ENCODE assay signal across 8 cellular contexts in genomic region chr19:1243768-1244692, GRCh38. TPM values are rescaled to one million over a fixed set of nuclear protein-coding genes. Genes with fewer than 3 reads are reported as not detected.
A peak's percentile ranks its signal among the peaks of the same experiment; 100 is the strongest.
DNase-seq lines count a peak whose midpoint lies in the region; ATAC-seq and FAIRE-seq lines count a peak whose summit lies in the region.

No MANE protein-coding gene starts in this region.

- peaks cover 29% of the 10 kb centered on the region for H3K4me1 Mint-ChIP-seq in activated CD4-positive, alpha-beta memory T cell treated with anti-CD3 and anti-CD28 coated beads for 36 hours (ENCODE audit: low read depth)
- H3K4me1 Mint-ChIP-seq in memory B cell: peaks cover 8% of the 10 kb centered on the region

- H3K79me2 ChIP-seq in ACC112 (ENCODE audit: control insufficient read depth, insufficient read depth, low read length, unreplicated experiment): peaks cover 16% of the 10 kb centered on the region

- intact Hi-C loops in activated CD4-positive, alpha-beta memory T cell treated with anti-CD3 and anti-CD28 coated beads for 36 hours (cut with micrococcal nuclease): loop anchor here (1.0 to 5.0 kb wide), 3 partner anchors 22 to 222 kb away; partner anchors contain the start of genes GPX4, RNU6-2 and TMEM259

- ATAC-seq in memory B cell (ENCODE audit: low read depth): peak; percentile 47
- no peak for ATAC-seq in GM19452 (IDR thresholded peaks at IDR 0.05; ENCODE audit: unreplicated experiment)

- FAIRE-seq in GM18507 (lab: Jason Lieb, UNC): peak; percentile 77

- 0 out of 2 replicates have a peak overlapping the region, but pooled peaks have one; percentile 26 for H3K27ac ChIP-seq in ACC112 (ENCODE audit: low read depth, low read length)

- H3K27me3 Mint-ChIP-seq in activated CD4-positive, alpha-beta memory T cell treated with anti-CD3 and anti-CD28 coated beads for 36 hours: peaks cover 2% of the 10 kb centered on the region
- H3K27me3 Mint-ChIP-seq in memory B cell: peaks cover 2% of the 10 kb centered on the region

- peak overlapping the region; percentile 57 for H3K4me3 Mint-ChIP-seq in activated CD4-positive, alpha-beta memory T cell treated with anti-CD3 and anti-CD28 coated beads for 36 hours
- peak overlapping the region; percentile 74 for H3K4me3 Mint-ChIP-seq in memory B cell

- H2AFZ ChIP-seq in ACC112 (ENCODE audit: low read length, unreplicated experiment): no peak overlapping the region

- H3K36me3 Mint-ChIP-seq in activated CD4-positive, alpha-beta memory T cell treated with anti-CD3 and anti-CD28 coated beads for 36 hours: no peaks in the 10 kb centered on the region
- H3K36me3 Mint-ChIP-seq in memory B cell: no peaks in the 10 kb centered on the region

- H3K27ac Mint-ChIP-seq in activated CD4-positive, alpha-beta memory T cell treated with anti-CD3 and anti-CD28 coated beads for 36 hours: peak overlapping the region; percentile 81
- H3K27ac Mint-ChIP-seq in memory B cell: peak overlapping the region; percentile 83

- peak; percentile 77 for DNase-seq in GM18507 (ENCODE audit: extremely low spot score, insufficient read length, low read depth)
- peak; percentile 41 for DNase-seq in NCI-H345 treated with DMSO at 0.1 percent for 48 hours (lab: John Stamatoyannopoulos, UW; ENCODE audit: unreplicated experiment)
- DNase-seq in activated CD4-positive, alpha-beta memory T cell treated with anti-CD3 and anti-CD28 coated beads for 36 hours: peak; percentile 88
- peak; percentile 88 for DNase-seq in ecto neural progenitor cell (ENCODE audit: low spot score)
- peak; percentile 91 to 94 for DNase-seq in memory B cell (ENCODE audit: low spot score in 2 of 2)
- peak; percentile 82 for DNase-seq in stimulated activated CD8-positive, alpha-beta memory T cell treated with anti-CD3 and anti-CD28 coated beads, Interleukin-12 subunit alpha, Interleukin-12 subunit beta, amount 100 ng/mL, for 4 hours (ENCODE audit: low read depth)

- H3K4me1 ChIP-seq in ACC112 (ENCODE audit: control insufficient read depth, insufficient read depth, low read length, unreplicated experiment): peaks cover 29% of the 10 kb centered on the region

- peak overlapping the region; percentile 96 for H3K4me3 ChIP-seq in ACC112 (ENCODE audit: low read depth, low read length)

- H3K36me3 ChIP-seq in ACC112 (ENCODE audit: insufficient read depth, low read length): no peaks in the 10 kb centered on the region

- POLR2A ChIA-PET in activated CD4-positive, alpha-beta memory T cell treated with anti-CD3 and anti-CD28 coated beads for 36 hours (lab: Charles Lee): interaction anchor here (1.6 to 3.9 kb wide), 6 partner anchors 9 to 25 kb away, joined by 4 to 37 read pairs (median 8); partner anchors contain the start of gene CIRBP

- CTCF ChIA-PET in activated CD4-positive, alpha-beta memory T cell treated with anti-CD3 and anti-CD28 coated beads for 36 hours (lab: Charles Lee): interaction anchor here (0.6 to 8.1 kb wide), 43 partner anchors 17 to 632 kb away, joined by 3 to 649 read pairs (median 4); partner anchors contain the start of genes ARHGAP45, CIRBP, CNN2 and FAM174C

- H3K9me3 Mint-ChIP-seq in activated CD4-positive, alpha-beta memory T cell treated with anti-CD3 and anti-CD28 coated beads for 36 hours: no peaks in the 10 kb centered on the region
- H3K9me3 Mint-ChIP-seq in memory B cell: no peaks in the 10 kb centered on the region

- no peaks in the 10 kb centered on the region for H3K27me3 ChIP-seq in ACC112 (ENCODE audit: insufficient read depth, low read length)

RNA-seq across cellular contexts. Expression of gene ATP5F1D, which starts 2.5 kb away (rescaled TPM):
- 100 to 1,000 TPM; 178 to 192 TPM for total RNA-seq in activated CD4-positive, alpha-beta memory T cell treated with anti-CD3 and anti-CD28 coated beads for 36 hours

RNA-seq across cellular contexts. Expression of gene MIDN, which starts 4.4 kb away (rescaled TPM):
- 10 to 100 TPM; 54.1 to 54.6 TPM for total RNA-seq in activated CD4-positive, alpha-beta memory T cell treated with anti-CD3 and anti-CD28 coated beads for 36 hours

RNA-seq across cellular contexts. Expression of gene CBARP, which starts 6.2 kb away (rescaled TPM):
- 1 to 10 TPM; 1.3 to 2.1 TPM for total RNA-seq in activated CD4-positive, alpha-beta memory T cell treated with anti-CD3 and anti-CD28 coated beads for 36 hours

RNA-seq across cellular contexts. Expression of gene CIRBP, which starts 25.1 kb away (rescaled TPM):
- total RNA-seq in activated CD4-positive, alpha-beta memory T cell treated with anti-CD3 and anti-CD28 coated beads for 36 hours: 100 to 1,000 TPM; 171 to 173 TPM

RNA-seq across cellular contexts. Expression of gene FAM174C, which starts 31.3 kb away (rescaled TPM):
- 10 to 100 TPM; 74.8 to 76.1 TPM for total RNA-seq in activated CD4-positive, alpha-beta memory T cell treated with anti-CD3 and anti-CD28 coated beads for 36 hours

Comparison
In these comparisons a context has a peak if more than half of its experiments do, and no peak if none do; other contexts are left out.
1. DNase-seq: peak in every context shown above with its lines; median percentile 92 in memory B cell; 88 in activated CD4-positive, alpha-beta memory T cell treated with anti-CD3 and anti-CD28 coated beads for 36 hours; 88 in ecto neural progenitor cell; 82 in stimulated activated CD8-positive, alpha-beta memory T cell treated with anti-CD3 and anti-CD28 coated beads, Interleukin-12 subunit alpha, Interleukin-12 subunit beta, amount 100 ng/mL, for 4 hours; 77 in GM18507; 41 in NCI-H345 treated with DMSO at 0.1 percent for 48 hours.